In genomic region chr10:35758086-35758485, GRCh38 we compare ENCODE assay signal across 21 cellular contexts.
DNase-seq lines count a peak whose midpoint lies in the region; ATAC-seq, FAIRE-seq and TF ChIP-seq lines count a peak whose summit lies in the region.
"Had no signal": no experiment of that assay in that cellular context is flagged by ENCODE, and none has a peak within 500 bp of the region (broad histone marks: within the 10 kb centered on the region; RNA-seq: fewer than 3 reads in every experiment).

No MANE protein-coding gene starts in this region.

- WGBS in lung, 2 donors, result 87 to 94% methylated on average over 9 of the region's 9 CpGs
- WGBS in esophagus squamous epithelium, 2 donors, result 84 to 91% methylated on average over 7 to 9 of the region's 9 CpGs

- DNase-seq in coronary artery (ENCODE audit: low spot score) (peak; percentile 77), Right ventricle myocardium superior (peak; percentile 81), lung (ENCODE audit: low spot score) (peak; percentile 21), stromal cell of bone marrow (ENCODE audit: low read depth) (peak; percentile 61), esophagus squamous epithelium (lab: John Stamatoyannopoulos, UW) (no peak), HTR-8/SVneo (ENCODE audit: insufficient read length, low spot score) (no peak)
- no peak for DNase-seq in activated CD4-positive, alpha-beta T cell treated with anti-CD3 and anti-CD28 coated beads for 1 hour
- DNase-seq: C1 segment of cervical spinal cord, DMS79, KBM-7, NCI-H1105, NCI-H2081, NCI-H2171 treated with DMSO at 0.1 percent for 48 hours, NCI-H446 treated with DMSO at 0.1 percent for 48 hours, NCI-H69, Peyer's patch had no signal

- TF ChIP-seq CTCF in coronary artery (IDR thresholded peaks at IDR 0.05) (no peak), lung (IDR thresholded peaks at IDR 0.05; ENCODE audit: control extremely low read depth, extremely low read depth) (no peak), esophagus squamous epithelium (IDR thresholded peaks at IDR 0.05) (no peak)

- ATAC-seq in Right ventricle myocardium superior (ENCODE audit: poor library complexity) (peak; percentile 99), lung (ENCODE audit: insufficient read depth, low FRiP score) (no peak), HG02678 (IDR thresholded peaks at IDR 0.05; ENCODE audit: unreplicated experiment) (no peak)

- H3K4me3 ChIP-seq in coronary artery (no peak overlapping the region), lung (no peak overlapping the region), esophagus squamous epithelium (no peak overlapping the region)
- H3K4me3 ChIP-seq: Peyer's patch had no signal

- intact Hi-C loops in Right ventricle myocardium superior (cut with DNase I) (no loop called here), esophagus squamous epithelium (cut with DNase I) (no loop called here)

- no peak for TF ChIP-seq POLR2A in esophagus squamous epithelium (IDR thresholded peaks at IDR 0.05)

- H3K27ac ChIP-seq in coronary artery (no peak overlapping the region), lung (ENCODE audit: low read depth in 1 of 2, low read length in 1 of 2) (no peak overlapping the region), esophagus squamous epithelium (no peak overlapping the region)
- H3K27ac ChIP-seq: Peyer's patch had no signal

- no peak for FAIRE-seq in HTR-8/SVneo (lab: Jason Lieb, UNC)
- FAIRE-seq: D721Med, GM12892, GM18507, H1 had no signal

- H3K27me3 ChIP-seq in lung (ENCODE audit: control insufficient read depth, insufficient read depth) (no peaks in the 10 kb centered on the region), esophagus squamous epithelium (no peaks in the 10 kb centered on the region)
- H3K27me3 ChIP-seq: Peyer's patch had no signal

- H3K4me1 ChIP-seq in lung (ENCODE audit: control insufficient read depth in 2 of 2, insufficient read depth in 2 of 2, low read length in 2 of 2) (no peaks in the 10 kb centered on the region), esophagus squamous epithelium (no peaks in the 10 kb centered on the region)
- H3K4me1 ChIP-seq: Peyer's patch had no signal

- no peaks in the 10 kb centered on the region for H3K36me3 ChIP-seq in lung (ENCODE audit: control insufficient read depth in 2 of 2, insufficient read depth in 2 of 2, low read length in 2 of 2)
- no peaks in the 10 kb centered on the region for H3K36me3 ChIP-seq in esophagus squamous epithelium
- H3K36me3 ChIP-seq: Peyer's patch had no signal

- H3K9me3 ChIP-seq in lung (ENCODE audit: control insufficient read depth in 2 of 2, insufficient read depth in 1 of 2, low read length in 1 of 2) (peaks cover 0 to 3% of the 10 kb centered on the region in 2 donors), esophagus squamous epithelium (no peaks in the 10 kb centered on the region)
- H3K9me3 ChIP-seq: Peyer's patch had no signal

Comparison
In these comparisons a context has a peak if more than half of its experiments do, and no peak if none do; other contexts are left out.
1. DNase-seq: peak in coronary artery (single experiment), Right ventricle myocardium superior (single experiment), lung (single experiment) and stromal cell of bone marrow (single experiment); none in esophagus squamous epithelium (single experiment), HTR-8/SVneo (single experiment) and activated CD4-positive, alpha-beta T cell treated with anti-CD3 and anti-CD28 coated beads for 1 hour (single experiment).